ENCODE assay signal across 6 cellular contexts in genomic region chr19:2150794-2151338, GRCh38. TPM values are rescaled to one million over a fixed set of nuclear protein-coding genes. Genes with fewer than 3 reads are reported as not detected.
DNase-seq lines count a peak whose midpoint lies in the region; ATAC-seq, FAIRE-seq and TF ChIP-seq lines count a peak whose summit lies in the region.

No MANE protein-coding gene starts in this region.

- ATAC-seq in HG03139 (IDR thresholded peaks at IDR 0.05; ENCODE audit: unreplicated experiment): no peak

- intact Hi-C loops in kidney (cut with DNase I): loop anchor here (10.0 kb wide), 1 partner anchor 164 kb away; no protein-coding TSS in a partner anchor

- H3K36me3 ChIP-seq in HAP-1 (replicated peaks) (peaks cover 19% of the 10 kb centered on the region), kidney (ENCODE audit: control insufficient read depth in 1 of 2, insufficient read depth in 2 of 2, low read length in 2 of 2) (no peaks in the 10 kb centered on the region)

- FAIRE-seq in kidney (lab: Jason Lieb, UNC): no peak

- in situ Hi-C loops in ACHN (cut with HindIII; ENCODE audit: low pct_ligation_motif_present, low pct_unique_long_range_greater_than_20kb, low sequenced_read_pairs) (no loop called here), HAP-1 (cut with MboI; ENCODE audit: low sequenced_read_pairs) (no loop called here)

- peak overlapping the region; percentile 90 to 97 for H3K9ac ChIP-seq in kidney (ENCODE audit: low read length in 2 of 2)

- no peaks in the 10 kb centered on the region for H3K27me3 ChIP-seq in HAP-1 (ENCODE audit: low read depth)

- peak overlapping the region; percentile 80 to 83 for H3K27ac ChIP-seq in kidney (ENCODE audit: low read depth in 2 of 2, low read length in 2 of 2)

- H3K9me3 ChIP-seq in HAP-1: no peaks in the 10 kb centered on the region
- H3K9me3 ChIP-seq in kidney (ENCODE audit: control insufficient read depth in 1 of 2, low read length in 2 of 2): no peaks in the 10 kb centered on the region

- H3K4me1 ChIP-seq in HAP-1: peaks cover 10% of the 10 kb centered on the region
- peaks cover 7 to 19% of the 10 kb centered on the region in 2 donors for H3K4me1 ChIP-seq in kidney (ENCODE audit: control insufficient read depth in 1 of 2, insufficient read depth in 1 of 2, low read depth in 1 of 2, low read length in 2 of 2)

- DNase-seq in ACHN (peak; percentile 4), HAP-1 (ENCODE audit: low spot score in 2 of 2) (no peak), kidney (peak; percentile 87), NCI-H446 treated with DMSO at 0.1 percent for 48 hours (lab: John Stamatoyannopoulos, UW) (no peak)
- DNase-seq in activated CD4-positive, alpha-beta T cell treated with anti-CD3 and anti-CD28 coated beads, Interleukin-2, amount 50 U/mL, for 48 hours: peak; percentile 22 to 37

- TF ChIP-seq CTCF in kidney (IDR thresholded peaks at IDR 0.05; ENCODE audit: borderline replicate concordance, extremely low read depth, insufficient read depth): no peak

- H3K4me3 ChIP-seq in HAP-1 (peak overlapping the region; percentile 91), kidney (ENCODE audit: low read length in 2 of 2) (peak overlapping the region; percentile 86 to 88)

RNA-seq across cellular contexts. Expression of gene AP3D1, which starts 0.5 kb away (rescaled TPM):
- 125 TPM for total RNA-seq in kidney
- polyA plus RNA-seq in kidney (ENCODE audit: insufficient read depth, low read depth, low replicate concordance): 68.4 TPM

RNA-seq across cellular contexts. Expression of gene DOT1L, which starts 12.9 kb away (rescaled TPM):
- 32.0 TPM for total RNA-seq in kidney
- 5.7 TPM for polyA plus RNA-seq in kidney (ENCODE audit: insufficient read depth, low read depth, low replicate concordance)

RNA-seq across cellular contexts. Expression of gene IZUMO4, which starts 54.2 kb away (rescaled TPM):
- 4.3 TPM for total RNA-seq in kidney
- polyA plus RNA-seq in kidney (ENCODE audit: insufficient read depth, low read depth, low replicate concordance): 8.9 TPM

RNA-seq across cellular contexts. Expression of gene MOB3A, which starts 54.7 kb away (rescaled TPM):
- total RNA-seq in kidney: 59.7 TPM
- 16.9 TPM for polyA plus RNA-seq in kidney (ENCODE audit: insufficient read depth, low read depth, low replicate concordance)

Comparison
In these comparisons a context has a peak if more than half of its experiments do, and no peak if none do; other contexts are left out.
1. DNase-seq: peak in ACHN (single experiment), activated CD4-positive, alpha-beta T cell treated with anti-CD3 and anti-CD28 coated beads, Interleukin-2, amount 50 U/mL, for 48 hours (2 of 2) and kidney (single experiment); none in HAP-1 (0 of 2) and NCI-H446 treated with DMSO at 0.1 percent for 48 hours (single experiment).